ENCODE assay signal across 1 cellular context in genomic region chrX:54810532-54810931, GRCh38.
TF ChIP-seq lines count a peak whose summit lies in the region.

No MANE protein-coding gene starts in this region.

TF ChIP-seq in IMR-90, 13 proteins besides CTCF, POLR2A, EP300 and RAD21:
- TF ChIP-seq MAZ (IDR thresholded peaks at IDR 0.05; ENCODE audit: borderline replicate concordance, low read depth, low read length) = no peak
- TF ChIP-seq USF2 (IDR thresholded peaks at IDR 0.05; ENCODE audit: low read depth, low read length) = no peak
- no peak for TF ChIP-seq BHLHE40 (IDR thresholded peaks at IDR 0.05; ENCODE audit: low read depth, low read length)
- no peak for TF ChIP-seq NFE2L2 (IDR thresholded peaks at IDR 0.05; ENCODE audit: low read depth, low read length)
- no peak for TF ChIP-seq MAFK (IDR thresholded peaks at IDR 0.05; ENCODE audit: low read depth, low read length)
- TF ChIP-seq ELK1 (IDR thresholded peaks at IDR 0.05; ENCODE audit: borderline replicate concordance, low read depth, low read length) = no peak
- TF ChIP-seq SMC3 (IDR thresholded peaks at IDR 0.05; ENCODE audit: low read depth, low read length) = no peak
- TF ChIP-seq MXI1 (IDR thresholded peaks at IDR 0.05; ENCODE audit: borderline replicate concordance, low read depth, low read length) = no peak
- no peak for TF ChIP-seq RCOR1 (IDR thresholded peaks at IDR 0.05; ENCODE audit: insufficient replicate concordance, low read length)
- no peak for TF ChIP-seq FOS (IDR thresholded peaks at IDR 0.05; ENCODE audit: low read depth, low read length)
- no peak for TF ChIP-seq CEBPB (IDR thresholded peaks at IDR 0.05; ENCODE audit: low read depth, low read length)
- TF ChIP-seq RFX5 (IDR thresholded peaks at IDR 0.05; ENCODE audit: low read depth, low read length) = no peak
- no peak for TF ChIP-seq CHD1 (IDR thresholded peaks at IDR 0.05; ENCODE audit: low read depth, low read length)
TF ChIP-seq in IMR-90: peak in this region for 0.
